15 cellular contexts compared by ENCODE assay signal in the genomic region with DNA sequence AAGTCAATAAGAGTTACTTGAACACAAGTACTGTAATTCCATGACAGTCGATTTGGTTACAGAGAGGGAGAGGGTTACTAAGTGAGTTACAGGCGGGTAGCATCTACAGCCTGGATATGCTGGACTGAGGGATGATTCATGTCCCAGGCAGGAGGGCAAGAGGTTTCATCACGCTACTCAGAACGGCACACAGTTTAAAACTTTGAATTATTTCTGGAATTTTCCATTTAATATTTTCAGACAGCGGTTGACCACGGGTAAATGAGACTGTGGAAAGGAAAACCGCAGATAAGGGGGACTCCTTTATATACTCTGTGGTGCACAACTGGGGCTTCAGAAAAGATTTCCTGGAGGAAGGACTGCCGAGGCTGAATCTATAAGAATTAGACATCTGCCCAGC. TPM values are rescaled to one million over a fixed set of nuclear protein-coding genes. Genes with fewer than 3 reads are reported as not detected.
DNase-seq lines count a peak whose midpoint lies in the region; TF ChIP-seq lines count a peak whose summit lies in the region.
"Had no signal": no experiment of that assay in that cellular context is flagged by ENCODE, and none has a peak within 500 bp of the region (broad histone marks: within the 10 kb centered on the region; RNA-seq: fewer than 3 reads in every experiment).

No MANE protein-coding gene starts in this region.

- no peak for TF ChIP-seq CTCF in brain microvascular endothelial cell (IDR thresholded peaks at IDR 0.05; ENCODE audit: low read depth, low read length, missing control alignments)

- DNase-seq in AG20443 (ENCODE audit: low spot score) (peak; percentile 71), MG63 (peak; percentile 23), brain microvascular endothelial cell (peak; percentile 91), myocyte (ENCODE audit: low read depth) (peak; percentile 87), 8988T (no peak), HuH-7 (ENCODE audit: low spot score) (no peak)
- DNase-seq in activated effector memory CD4-positive, alpha-beta T cell treated with Interleukin-2 at 50 U/mL for 16 hours, result no peak
- DNase-seq in activated T-cell treated with anti-CD3 and anti-CD28 coated beads, Interleukin-2, amount 50 U/mL, for 48 hours, result no peak
- DNase-seq: foreskin keratinocyte, H7, NCI-H2081, SIG-M5 had no signal

- no peaks in the 10 kb centered on the region for H3K9me3 ChIP-seq in MG63
- H3K9me3 ChIP-seq: prostate gland had no signal

- H3K27ac ChIP-seq in brain microvascular endothelial cell, result peak overlapping the region; percentile 33
- H3K27ac ChIP-seq: coronary artery, foreskin keratinocyte, prostate gland, VCaP had no signal

- H3K36me3 ChIP-seq in MG63 (no peaks in the 10 kb centered on the region), brain microvascular endothelial cell (replicated peaks) (peaks cover 2% of the 10 kb centered on the region)
- H3K36me3 ChIP-seq: prostate gland had no signal

- H3K4me3 ChIP-seq in MG63 (no peak overlapping the region), brain microvascular endothelial cell (ENCODE audit: low read depth, low read length) (no peak overlapping the region)
- H3K4me3 ChIP-seq: coronary artery, prostate gland had no signal

- H3K27me3 ChIP-seq in MG63, result no peaks in the 10 kb centered on the region
- H3K27me3 ChIP-seq in brain microvascular endothelial cell (replicated peaks), result no peaks in the 10 kb centered on the region
- H3K27me3 ChIP-seq: foreskin keratinocyte had no signal

- in situ Hi-C loops in brain microvascular endothelial cell (cut with HindIII; ENCODE audit: low pct_ligation_motif_present, low sequenced_read_pairs), result no loop called here

RNA-seq across cellular contexts. Expression of a gene that starts 25.7 kb away (rescaled TPM):
- not detected in 2 replicates for total RNA-seq in MG63 (2014; rRNA removed; shearing (Covaris generic); ENCODE audit: low replicate concordance)
- 1.3 and 1.7 TPM in 2 replicates for total RNA-seq in myocyte
- 1.9 TPM for polyA plus RNA-seq in myocyte (2012)

Comparison
In these comparisons a context has a peak if more than half of its experiments do, and no peak if none do; other contexts are left out.
1. DNase-seq: peak in AG20443 (single experiment), MG63 (single experiment), brain microvascular endothelial cell (single experiment) and myocyte (single experiment); none in activated effector memory CD4-positive, alpha-beta T cell treated with Interleukin-2 at 50 U/mL for 16 hours (single experiment), 8988T (single experiment), HuH-7 (single experiment) and activated T-cell treated with anti-CD3 and anti-CD28 coated beads, Interleukin-2, amount 50 U/mL, for 48 hours (0 of 2).